In genomic region chr4:38670939-38671593, GRCh38 we compare ENCODE assay signal across 8 cellular contexts. TPM values are rescaled to one million over a fixed set of nuclear protein-coding genes. Genes with fewer than 3 reads are reported as not detected.
DNase-seq lines count a peak whose midpoint lies in the region; ATAC-seq and TF ChIP-seq lines count a peak whose summit lies in the region.

No MANE protein-coding gene starts in this region.

- intact Hi-C loops in Calu3 (cut with micrococcal nuclease; ENCODE audit: unreplicated experiment) = loop anchor here (5.0 kb wide), 1 partner anchor 609 kb away; no protein-coding TSS in a partner anchor
- intact Hi-C loops in adrenal gland (cut with DNase I) = no loop called here
- intact Hi-C loops in lower leg skin (cut with DNase I; ENCODE audit: low total_unique reads) = no loop called here

- DNase-seq in Calu3 = no peak
- peak in 1 of 7 donors; percentile 38 for DNase-seq in adrenal gland
- DNase-seq in naive thymus-derived CD8-positive, alpha-beta T cell = no peak
- DNase-seq in NCI-H510A treated with DMSO at 0.1 percent for 48 hours (lab: John Stamatoyannopoulos, UW) = no peak
- no peak for DNase-seq in OCI-M2 (lab: John Stamatoyannopoulos, UW; ENCODE audit: unreplicated experiment)
- no peak for DNase-seq in lower leg skin (ENCODE audit: low spot score in 2 of 2)

- H3K9me3 Mint-ChIP-seq in Calu3 (ENCODE audit: low read depth, unreplicated experiment) = no peaks in the 10 kb centered on the region
- H3K9me3 Mint-ChIP-seq in naive thymus-derived CD8-positive, alpha-beta T cell = no peaks in the 10 kb centered on the region

- CTCF ChIA-PET in Calu3 (lab: Charles Lee) = interaction anchor here (1.3 kb wide), 1 partner anchor 59 kb away, joined by 3 read pairs; no protein-coding TSS in a partner anchor

- H3K4me1 Mint-ChIP-seq in Calu3 (ENCODE audit: low read depth, unreplicated experiment) = peaks cover 56% of the 10 kb centered on the region
- peaks cover 54 to 95% (median 90%) of the 10 kb centered on the region in 4 donors for H3K4me1 Mint-ChIP-seq in naive thymus-derived CD8-positive, alpha-beta T cell

- peaks cover 88 to 97% of the 10 kb centered on the region in 2 donors for H3K4me1 ChIP-seq in adrenal gland (replicated peaks in 1 of 2)

- no TSS peak for BruUV-seq in Calu3 (replicated peaks; lab: Mats Ljungman, UMichigan)

- H3K36me3 ChIP-seq in adrenal gland (replicated peaks in 1 of 2) = no peaks in the 10 kb centered on the region

- peak overlapping the region; percentile 22 to 99 (median 87) for H3K27ac ChIP-seq in adrenal gland

- TF ChIP-seq POLR2A in adrenal gland (IDR thresholded peaks at IDR 0.05) (peak in 1 of 2 donors; percentile 17), lower leg skin (IDR thresholded peaks at IDR 0.05) (no peak)

- H3K9me3 ChIP-seq in adrenal gland (replicated peaks in 1 of 3) = no peaks in the 10 kb centered on the region

- no peak for TF ChIP-seq CTCF in Calu3 (IDR thresholded peaks at IDR 0.05; ENCODE audit: unreplicated experiment)
- TF ChIP-seq CTCF in adrenal gland (IDR thresholded peaks at IDR 0.05) = no peak
- TF ChIP-seq CTCF in lower leg skin (IDR thresholded peaks at IDR 0.05) = no peak

- POLR2A ChIA-PET in naive thymus-derived CD8-positive, alpha-beta T cell (lab: Charles Lee) = interaction anchor here (1.1 to 11.1 kb wide), 6 partner anchors 9 to 164 kb away, joined by 3 to 181 read pairs (median 4); no protein-coding TSS in a partner anchor

- H3K4me3 ChIP-seq in adrenal gland (peak overlapping the region in 1 of 4 donors; percentile 14), lower leg skin (ENCODE audit: low read depth, poor library complexity, severe bottlenecking) (no peak overlapping the region)

- peak overlapping the region; percentile 55 for H3K27ac Mint-ChIP-seq in Calu3 (ENCODE audit: unreplicated experiment)
- peak overlapping the region; percentile 89 to 99 (median 94) for H3K27ac Mint-ChIP-seq in naive thymus-derived CD8-positive, alpha-beta T cell

- H3K4me3 Mint-ChIP-seq in Calu3 (ENCODE audit: low read depth, unreplicated experiment) = peak overlapping the region; percentile 55
- H3K4me3 Mint-ChIP-seq in naive thymus-derived CD8-positive, alpha-beta T cell = peak overlapping the region; percentile 36 to 91 (median 80)

- no peaks in the 10 kb centered on the region for H3K27me3 Mint-ChIP-seq in Calu3 (ENCODE audit: unreplicated experiment)
- H3K27me3 Mint-ChIP-seq in naive thymus-derived CD8-positive, alpha-beta T cell = no peaks in the 10 kb centered on the region

- 29 to 46% (median 37%) methylated on average over 5 to 10 of the region's 10 CpGs for WGBS in adrenal gland, 4 donors
- WGBS in lower leg skin, 2 donors = 32 to 36% methylated on average over 10 of the region's 10 CpGs

- ATAC-seq in HG02610 (IDR thresholded peaks at IDR 0.05; ENCODE audit: unreplicated experiment) = peak; percentile 55
- ATAC-seq in naive thymus-derived CD8-positive, alpha-beta T cell = no peak
- no peak for ATAC-seq in HG02840 (IDR thresholded peaks at IDR 0.05; ENCODE audit: low FRiP score, unreplicated experiment)

- H3K36me3 Mint-ChIP-seq in Calu3 (ENCODE audit: insufficient read depth, unreplicated experiment) = peaks cover 82% of the 10 kb centered on the region
- H3K36me3 Mint-ChIP-seq in naive thymus-derived CD8-positive, alpha-beta T cell = peaks cover 0 to 9% (median 0%) of the 10 kb centered on the region in 3 donors

- no peaks in the 10 kb centered on the region for H3K27me3 ChIP-seq in adrenal gland

RNA-seq across cellular contexts. Expression of gene KLF3, which starts 7.1 kb away (rescaled TPM):
- total RNA-seq in Calu3 (2022) (49.9 and 56.6 TPM in 2 replicates), adrenal gland (10 to 100 TPM; 24.4 to 45.7 (median 44.0) TPM), lower leg skin (100 to 1,000 TPM; 131 to 224 (median 142) TPM)
- 10 to 100 TPM; 10.1 to 23.5 (median 10.2) TPM for polyA plus RNA-seq in adrenal gland
- 100 to 1,000 TPM; 124 to 125 TPM for total RNA-seq in naive thymus-derived CD8-positive, alpha-beta T cell
- 10 to 100 TPM; 46.2 to 56.6 (median 50.8) TPM for polyA plus RNA-seq in naive thymus-derived CD8-positive, alpha-beta T cell
